Comparison of ENCODE assay signal across 8 cellular contexts in genomic region chr19:53555352-53555751, GRCh38. TPM values are rescaled to one million over a fixed set of nuclear protein-coding genes. Genes with fewer than 3 reads are reported as not detected.
A peak's percentile ranks its signal among the peaks of the same experiment; 100 is the strongest.
DNase-seq lines count a peak whose midpoint lies in the region; ATAC-seq and TF ChIP-seq lines count a peak whose summit lies in the region.

No MANE protein-coding gene starts in this region.

- peaks cover 20% of the 10 kb centered on the region for H3K4me1 Mint-ChIP-seq in HFFc6 (ENCODE audit: low read depth)
- peaks cover 13% of the 10 kb centered on the region for H3K4me1 Mint-ChIP-seq in central memory CD8-positive, alpha-beta T cell
- peaks cover 10 to 24% (median 21%) of the 10 kb centered on the region in 4 donors for H3K4me1 Mint-ChIP-seq in naive thymus-derived CD8-positive, alpha-beta T cell

- peak overlapping the region; percentile 72 for H3K4me3 ChIP-seq in AG09309 (ENCODE audit: control insufficient read depth, low read depth, low read length)

- DNase-seq in AG09309 (ENCODE audit: low read depth) (no peak), HFFc6 (no peak), NCI-H774 (lab: John Stamatoyannopoulos, UW) (no peak), Kasumi-1 (lab: John Stamatoyannopoulos, UW) (no peak)
- no peak for DNase-seq in central memory CD8-positive, alpha-beta T cell (ENCODE audit: low spot score in 2 of 2)
- DNase-seq in naive thymus-derived CD8-positive, alpha-beta T cell: no peak

- TF ChIP-seq CTCF in AG09309 (IDR thresholded peaks at IDR 0.05; ENCODE audit: control insufficient read depth, insufficient read depth, low read depth, low read length, missing control alignments) (no peak), HFFc6 (IDR thresholded peaks at IDR 0.05) (no peak)

- peak overlapping the region; percentile 91; the same call in 1 of the 2 replicates for H3K27ac Mint-ChIP-seq in HFFc6
- H3K27ac Mint-ChIP-seq in central memory CD8-positive, alpha-beta T cell (ENCODE audit: low read depth): peak overlapping the region; percentile 100
- H3K27ac Mint-ChIP-seq in naive thymus-derived CD8-positive, alpha-beta T cell: peak overlapping the region in 9 of 10 donors; percentile 86 to 100 (median 100)

- peak overlapping the region; percentile 91 for H3K4me3 Mint-ChIP-seq in HFFc6
- peak overlapping the region; percentile 95 for H3K4me3 Mint-ChIP-seq in central memory CD8-positive, alpha-beta T cell
- H3K4me3 Mint-ChIP-seq in naive thymus-derived CD8-positive, alpha-beta T cell: peak overlapping the region; percentile 58 to 99 (median 92)

- peaks cover 36% of the 10 kb centered on the region for H3K36me3 Mint-ChIP-seq in HFFc6 (ENCODE audit: low read depth)
- H3K36me3 Mint-ChIP-seq in central memory CD8-positive, alpha-beta T cell (ENCODE audit: insufficient read depth): peaks cover 55% of the 10 kb centered on the region
- H3K36me3 Mint-ChIP-seq in naive thymus-derived CD8-positive, alpha-beta T cell: peaks cover under 1 to 60% (median 43%) of the 10 kb centered on the region in 3 donors

- H3K9me3 Mint-ChIP-seq in HFFc6: no peaks in the 10 kb centered on the region
- H3K9me3 Mint-ChIP-seq in central memory CD8-positive, alpha-beta T cell: no peaks in the 10 kb centered on the region
- peaks cover 0 to 26% (median 0%) of the 10 kb centered on the region in 9 donors for H3K9me3 Mint-ChIP-seq in naive thymus-derived CD8-positive, alpha-beta T cell

- ATAC-seq in central memory CD8-positive, alpha-beta T cell (replicated peaks; ENCODE audit: extremely low read depth, poor library complexity, severe bottlenecking): no peak
- no peak for ATAC-seq in naive thymus-derived CD8-positive, alpha-beta T cell
- ATAC-seq in GM21717 (IDR thresholded peaks at IDR 0.05; ENCODE audit: unreplicated experiment): no peak
- no peak for ATAC-seq in HG03439 (IDR thresholded peaks at IDR 0.05; ENCODE audit: unreplicated experiment)

- POLR2A ChIA-PET in naive thymus-derived CD8-positive, alpha-beta T cell (lab: Charles Lee): interaction anchor here (1.2 kb wide), 2 partner anchors 18 to 34 kb away, joined by 4 to 5 read pairs; no protein-coding TSS in a partner anchor

- no peaks in the 10 kb centered on the region; the same call in 1 of the 2 replicates for H3K27me3 Mint-ChIP-seq in HFFc6 (ENCODE audit: insufficient read depth)
- no peaks in the 10 kb centered on the region for H3K27me3 Mint-ChIP-seq in central memory CD8-positive, alpha-beta T cell
- H3K27me3 Mint-ChIP-seq in naive thymus-derived CD8-positive, alpha-beta T cell: no peaks in the 10 kb centered on the region

RNA-seq across cellular contexts. Expression of gene ZNF331, which starts 17.4 kb away (rescaled TPM):
- total RNA-seq in HFFc6 (2021; fragmentation: NEBNext Ultra II Directional; extraction: Animal tissue kit (Norgen Biotek cat#: 25700)): 10 to 100 TPM in 4 of 6 experiments, 1 to 10 TPM in 2; 9.8 to 13.0 (median 11.3) TPM
- total RNA-seq in naive thymus-derived CD8-positive, alpha-beta T cell: 10 to 100 TPM; 52.4 to 60.9 TPM
- polyA plus RNA-seq in naive thymus-derived CD8-positive, alpha-beta T cell: 10 to 100 TPM; 31.1 to 35.2 (median 31.2) TPM
